ENCODE assay signal across 31 cellular contexts in genomic region chr3:43411429-43411828, GRCh38.
DNase-seq lines count a peak whose midpoint lies in the region; TF ChIP-seq lines count a peak whose summit lies in the region.
"Had no signal": no experiment of that assay in that cellular context is flagged by ENCODE, and none has a peak within 500 bp of the region (broad histone marks: within the 10 kb centered on the region; RNA-seq: fewer than 3 reads in every experiment).

No MANE protein-coding gene starts in this region.

- H3K9me3 Mint-ChIP-seq in brain (no peaks in the 10 kb centered on the region), nephron progenitor cell (no peaks in the 10 kb centered on the region)
- H3K9me3 Mint-ChIP-seq: activated T-helper 1 cell treated with anti-CD3 and anti-CD28 coated beads, Interleukin-12 subunit alpha, Interleukin-12 subunit beta, Interleukin-2, Interleukin-4 antibody, amounts not matched to agents 30 ng/mL and 10 ng/mL and 1 ng/mL, durations not matched to agents 14 hours and 24 hours and 36 hours; stimulated activated naive B cell treated with anti-CD40 and anti-IgM and Interleukin-4, amounts not matched to agents 10 μg/mL and 1 μg/mL and 100 μg/mL, for 72 hours had no signal

- TF ChIP-seq CTCF in brain (conservative IDR thresholded peaks at IDR 0.05) (no peak), nephron progenitor cell (IDR thresholded peaks at IDR 0.05) (no peak)

- H3K4me3 Mint-ChIP-seq in brain = peak overlapping the region in 1 of 5 experiments; percentile 51
- H3K4me3 Mint-ChIP-seq in nephron progenitor cell = no peak overlapping the region
- H3K4me3 Mint-ChIP-seq: activated naive CD4-positive, alpha-beta T cell treated with anti-CD3 and anti-CD28 coated beads, Interleukin-2, amount 10 ng/mL, durations not matched to agents 7 days and 5 days; activated T-helper 1 cell treated with anti-CD3 and anti-CD28 coated beads, Interleukin-12 subunit alpha, Interleukin-12 subunit beta, Interleukin-2, Interleukin-4 antibody, amounts not matched to agents 30 ng/mL and 10 ng/mL and 1 ng/mL, durations not matched to agents 14 hours and 24 hours and 36 hours; stimulated activated naive B cell treated with anti-CD40 and anti-IgM and Interleukin-4, amounts not matched to agents 10 μg/mL and 1 μg/mL and 100 μg/mL, for 72 hours had no signal

- H3K27me3 Mint-ChIP-seq in brain (peaks cover 4% of the 10 kb centered on the region), nephron progenitor cell (ENCODE audit: low read depth, poor library complexity) (no peaks in the 10 kb centered on the region)
- H3K27me3 Mint-ChIP-seq: activated naive CD4-positive, alpha-beta T cell treated with anti-CD3 and anti-CD28 coated beads, Interleukin-2, amount 10 ng/mL, durations not matched to agents 7 days and 5 days; stimulated activated naive B cell treated with anti-CD40 and anti-IgM and Interleukin-4, amounts not matched to agents 10 μg/mL and 1 μg/mL and 100 μg/mL, for 72 hours had no signal

- H3K27ac Mint-ChIP-seq in brain (peak overlapping the region in 3 of 5 experiments; percentile 47 to 89 (median 89)), nephron progenitor cell (no peak overlapping the region)
- H3K27ac Mint-ChIP-seq: activated naive CD4-positive, alpha-beta T cell treated with anti-CD3 and anti-CD28 coated beads, Interleukin-2, amount 10 ng/mL, durations not matched to agents 7 days and 5 days; activated T-helper 1 cell treated with anti-CD3 and anti-CD28 coated beads, Interleukin-12 subunit alpha, Interleukin-12 subunit beta, Interleukin-2, Interleukin-4 antibody, amounts not matched to agents 30 ng/mL and 10 ng/mL and 1 ng/mL, durations not matched to agents 14 hours and 24 hours and 36 hours; stimulated activated naive B cell treated with anti-CD40 and anti-IgM and Interleukin-4, amounts not matched to agents 10 μg/mL and 1 μg/mL and 100 μg/mL, for 72 hours had no signal

- H3K27ac ChIP-seq in HUES48 (ENCODE audit: low read depth, low read length) = peak overlapping the region; percentile 24
- H3K27ac ChIP-seq: breast epithelium, C4-2B, foreskin keratinocyte, hepatocyte, sigmoid colon, SJSA1, uterus had no signal

- DNase-seq in NCI-H2107 (lab: John Stamatoyannopoulos, UW) (peak; percentile 19), occipital lobe (lab: John Stamatoyannopoulos, UW) (peak; percentile 4), NCI-H1930 (lab: John Stamatoyannopoulos, UW) (no peak), NCI-H748 treated with DMSO at 0.1 percent for 48 hours (lab: John Stamatoyannopoulos, UW) (no peak), nephron progenitor cell (no peak), NCI-H2196 (lab: John Stamatoyannopoulos, UW; ENCODE audit: unreplicated experiment) (no peak)
- DNase-seq: activated CD4-positive, alpha-beta T cell treated with anti-CD3 and anti-CD28 coated beads, Interleukin-2, amount 50 U/mL, for 48 hours; activated CD4-positive, CD25-positive, alpha-beta regulatory T cell; activated naive CD4-positive, alpha-beta T cell treated with anti-CD3 and anti-CD28 coated beads, Interleukin-2, amount 10 ng/mL, durations not matched to agents 7 days and 5 days; amniotic stem cell; Caco-2; effector memory CD4-positive, alpha-beta T cell; erythroblast; foreskin keratinocyte; KBM-7; left colon; mammary epithelial cell; MG63; NCI-H187; RPMI8226; sigmoid colon; stimulated activated naive B cell treated with anti-CD40 and anti-IgM and Interleukin-4, amounts not matched to agents 10 μg/mL and 1 μg/mL and 100 μg/mL, for 72 hours; uterus had no signal

- no peaks in the 10 kb centered on the region for H3K9me3 ChIP-seq in HUES48 (ENCODE audit: control insufficient read depth, insufficient read depth, low read length)
- H3K9me3 ChIP-seq: breast epithelium, Caco-2, HAP-1, MG63, sigmoid colon, SJSA1, uterus had no signal

- no peak overlapping the region for H3K4me3 ChIP-seq in HUES48 (ENCODE audit: low read depth, low read length)
- H3K4me3 ChIP-seq: breast epithelium, HAP-1, hepatocyte, MG63, sigmoid colon, SJSA1, uterus had no signal

- peaks cover 17% of the 10 kb centered on the region for H3K36me3 Mint-ChIP-seq in brain
- peaks cover 9% of the 10 kb centered on the region for H3K36me3 Mint-ChIP-seq in nephron progenitor cell (ENCODE audit: low read depth)
- H3K36me3 Mint-ChIP-seq: stimulated activated naive B cell treated with anti-CD40 and anti-IgM and Interleukin-4, amounts not matched to agents 10 μg/mL and 1 μg/mL and 100 μg/mL, for 72 hours had no signal

- H3K9ac ChIP-seq in HUES48 (ENCODE audit: low read depth, low read length) = no peak overlapping the region

- H3K4me1 ChIP-seq in HUES48 (ENCODE audit: control insufficient read depth, insufficient read depth, low read length) = no peaks in the 10 kb centered on the region
- H3K4me1 ChIP-seq: breast epithelium, Caco-2, foreskin keratinocyte, SJSA1, uterus had no signal

- H3K27me3 ChIP-seq in HUES48 (ENCODE audit: control insufficient read depth, insufficient read depth, low read length) = no peaks in the 10 kb centered on the region
- H3K27me3 ChIP-seq: breast epithelium, foreskin keratinocyte, hepatocyte, MG63, sigmoid colon, SJSA1, uterus had no signal

- peaks cover 46% of the 10 kb centered on the region for H3K4me1 Mint-ChIP-seq in brain
- H3K4me1 Mint-ChIP-seq in nephron progenitor cell = peaks cover 13% of the 10 kb centered on the region
- H3K4me1 Mint-ChIP-seq: stimulated activated naive B cell treated with anti-CD40 and anti-IgM and Interleukin-4, amounts not matched to agents 10 μg/mL and 1 μg/mL and 100 μg/mL, for 72 hours had no signal

- H3K36me3 ChIP-seq in HUES48 (ENCODE audit: control insufficient read depth, insufficient read depth, low read length) = no peaks in the 10 kb centered on the region
- H3K36me3 ChIP-seq: breast epithelium, HAP-1, MG63, sigmoid colon, SJSA1, uterus had no signal

Comparison
In these comparisons a context has a peak if more than half of its experiments do, and no peak if none do; other contexts are left out.
1. DNase-seq: peak in NCI-H2107 (single experiment) and occipital lobe (single experiment); none in NCI-H1930 (0 of 2), NCI-H748 treated with DMSO at 0.1 percent for 48 hours (single experiment), nephron progenitor cell (single experiment) and NCI-H2196 (single experiment).